Comparison of ENCODE assay signal across 8 cellular contexts in genomic region chr17:65039349-65039988, GRCh38. TPM values are rescaled to one million over a fixed set of nuclear protein-coding genes. Genes with fewer than 3 reads are reported as not detected.
DNase-seq lines count a peak whose midpoint lies in the region; ATAC-seq and TF ChIP-seq lines count a peak whose summit lies in the region.

No MANE protein-coding gene starts in this region.

- no peak overlapping the region for H3K4me3 ChIP-seq in esophagus (ENCODE audit: low read depth in 1 of 2, low read length in 2 of 2)
- no peak overlapping the region for H3K4me3 ChIP-seq in foreskin fibroblast (ENCODE audit: low read depth in 1 of 2, low read length in 2 of 2)

- H3K9me3 ChIP-seq in esophagus (ENCODE audit: control insufficient read depth in 2 of 2, insufficient read depth in 1 of 2, low read depth in 1 of 2, low read length in 1 of 2) = no peaks in the 10 kb centered on the region

- peak; percentile 58 for ATAC-seq in GM18868 (IDR thresholded peaks at IDR 0.05; ENCODE audit: unreplicated experiment)
- peak; percentile 67 for ATAC-seq in HG02840 (IDR thresholded peaks at IDR 0.05; ENCODE audit: low FRiP score, unreplicated experiment)

- no peaks in the 10 kb centered on the region for H3K27me3 ChIP-seq in esophagus (ENCODE audit: control insufficient read depth in 1 of 2, insufficient read depth in 2 of 2, low read length in 2 of 2)

- DNase-seq in T-helper 2 cell = peak in 3 of 5 experiments; percentile 57 to 94 (median 81)
- no peak for DNase-seq in DMS53 (lab: John Stamatoyannopoulos, UW)
- DNase-seq in foreskin fibroblast = no peak
- no peak for DNase-seq in COR-L47 (lab: John Stamatoyannopoulos, UW)
- DNase-seq in NCI-H345 (lab: John Stamatoyannopoulos, UW) = no peak

- TF ChIP-seq CTCF in foreskin fibroblast (IDR thresholded peaks at IDR 0.05; ENCODE audit: low read depth, low read length) = no peak

- H3K36me3 ChIP-seq in esophagus (ENCODE audit: control insufficient read depth in 2 of 2, insufficient read depth in 2 of 2, low read length in 1 of 2) = no peaks in the 10 kb centered on the region

- WGBS in esophagus, 2 donors = 39 to 40% methylated on average over 6 of the region's 6 CpGs

- peaks cover 6 to 14% of the 10 kb centered on the region in 2 donors for H3K4me1 ChIP-seq in esophagus (ENCODE audit: control insufficient read depth in 2 of 2, insufficient read depth in 2 of 2, low read length in 1 of 2)

- H3K27ac ChIP-seq in esophagus (ENCODE audit: low read depth in 2 of 2, low read length in 1 of 2) = peak overlapping the region; percentile 38 to 70

RNA-seq across cellular contexts. Expression of gene GNA13, which starts 17.1 kb away (rescaled TPM):
- polyA plus RNA-seq in esophagus = 1 to 10 TPM; 7.1 to 9.2 TPM

Comparison
In these comparisons a context has a peak if more than half of its experiments do, and no peak if none do; other contexts are left out.
1. DNase-seq: peak in T-helper 2 cell (3 of 5); none in DMS53 (single experiment), foreskin fibroblast (0 of 2), COR-L47 (single experiment) and NCI-H345 (single experiment).